In genomic region chr12:132453361-132454133, GRCh38 we compare ENCODE assay signal across 18 cellular contexts. TPM values are rescaled to one million over a fixed set of nuclear protein-coding genes. Genes with fewer than 3 reads are reported as not detected.
A peak's percentile ranks its signal among the peaks of the same experiment; 100 is the strongest.
DNase-seq lines count a peak whose midpoint lies in the region; ATAC-seq and TF ChIP-seq lines count a peak whose summit lies in the region.
"Had no signal": no experiment of that assay in that cellular context is flagged by ENCODE, and none has a peak within 500 bp of the region (broad histone marks: within the 10 kb centered on the region; RNA-seq: fewer than 3 reads in every experiment).

No MANE protein-coding gene starts in this region.

- intact Hi-C loops in activated CD4-positive, alpha-beta memory T cell treated with anti-CD3 and anti-CD28 coated beads for 36 hours (cut with micrococcal nuclease): no loop called here
- intact Hi-C loops in body of pancreas (cut with DNase I): no loop called here

- H3K9ac ChIP-seq in mesendoderm (ENCODE audit: low read length): no peak overlapping the region

- no peaks in the 10 kb centered on the region for H3K79me2 ChIP-seq in mesendoderm (ENCODE audit: control insufficient read depth, insufficient read depth, low read length)

- no CpG with 5 or more reads among the region's 25 CpGs for WGBS in mesendoderm (ENCODE audit: extremely low coverage, insufficient coverage, low lambda C conversion rate)
- WGBS in body of pancreas, 2 donors: 73 to 81% methylated on average over 10 to 22 of the region's 25 CpGs

- no peak overlapping the region for H3K27ac ChIP-seq in HEK293 (ENCODE audit: extremely low read depth, low read depth, low read length)
- H3K27ac ChIP-seq in WERI-Rb-1: peak overlapping the region; percentile 21
- no peak overlapping the region for H3K27ac ChIP-seq in mesendoderm (ENCODE audit: low read depth, low read length)
- H3K27ac ChIP-seq in body of pancreas: no peak overlapping the region
- H3K27ac ChIP-seq: brain microvascular endothelial cell, left ventricle myocardium inferior, prostate gland had no signal

- no peak for TF ChIP-seq POLR2A in body of pancreas (IDR thresholded peaks at IDR 0.05)

- H3K4me3 Mint-ChIP-seq in activated CD4-positive, alpha-beta memory T cell treated with anti-CD3 and anti-CD28 coated beads for 36 hours: no peak overlapping the region
- H3K4me3 Mint-ChIP-seq in activated T-helper 17 cell treated with anti-CD3 and anti-CD28 coated beads, Interleukin-2, amount 50 U/mL, for 72 hours: no peak overlapping the region
- H3K4me3 Mint-ChIP-seq: activated CD4-positive, alpha-beta T cell treated with anti-CD3 and anti-CD28 coated beads for 36 hours; activated naive CD4-positive, alpha-beta T cell treated with anti-CD3 and anti-CD28 coated beads for 36 hours; T-helper 17 cell had no signal

- no peaks in the 10 kb centered on the region for H3K79me1 ChIP-seq in mesendoderm (ENCODE audit: low read length)

- no peak overlapping the region for H2AK5ac ChIP-seq in mesendoderm (ENCODE audit: low read length)

- no peak overlapping the region for H4K8ac ChIP-seq in mesendoderm (ENCODE audit: low read depth, low read length)

- no peaks in the 10 kb centered on the region for H3K9me3 ChIP-seq in HEK293 (ENCODE audit: control insufficient read depth, insufficient read depth, low read depth, low read length)
- H3K9me3 ChIP-seq in WERI-Rb-1 (ENCODE audit: severe bottlenecking): no peaks in the 10 kb centered on the region
- no peaks in the 10 kb centered on the region for H3K9me3 ChIP-seq in body of pancreas
- H3K9me3 ChIP-seq: left ventricle myocardium inferior, prostate gland had no signal

- H3K36me3 ChIP-seq in HEK293 (ENCODE audit: control insufficient read depth in 2 of 2, insufficient read depth in 1 of 2, low read length in 2 of 2) (no peaks in the 10 kb centered on the region), WERI-Rb-1 (peaks cover 4% of the 10 kb centered on the region), mesendoderm (ENCODE audit: control insufficient read depth, insufficient read depth, low read length) (no peaks in the 10 kb centered on the region), body of pancreas (replicated peaks in 1 of 2; ENCODE audit: insufficient read depth in 1 of 2, low read depth in 2 of 2) (no peaks in the 10 kb centered on the region)
- H3K36me3 ChIP-seq: brain microvascular endothelial cell, left ventricle myocardium inferior, prostate gland had no signal

- H4K5ac ChIP-seq in mesendoderm (ENCODE audit: low read length): no peak overlapping the region

- H2BK5ac ChIP-seq in mesendoderm (ENCODE audit: low read length): no peak overlapping the region

- no peaks in the 10 kb centered on the region for H3K27me3 ChIP-seq in WERI-Rb-1 (ENCODE audit: insufficient read depth, low read depth, severe bottlenecking)
- no peaks in the 10 kb centered on the region for H3K27me3 ChIP-seq in mesendoderm (ENCODE audit: insufficient read depth, low read length, poor library complexity)
- no peaks in the 10 kb centered on the region for H3K27me3 ChIP-seq in body of pancreas

- H3K4me1 ChIP-seq in HEK293 (ENCODE audit: control insufficient read depth, insufficient read depth, low read length) (no peaks in the 10 kb centered on the region), mesendoderm (ENCODE audit: control insufficient read depth, low read depth, low read length) (no peaks in the 10 kb centered on the region), body of pancreas (peaks cover 8% of the 10 kb centered on the region)
- H3K4me1 ChIP-seq: left ventricle myocardium inferior, prostate gland had no signal

- CTCF ChIA-PET in HEK293 (lab: Yijun Ruan, JAX): no interaction called here
- CTCF ChIA-PET in activated CD4-positive, alpha-beta memory T cell treated with anti-CD3 and anti-CD28 coated beads for 36 hours (lab: Charles Lee): no interaction called here

- H3K4me3 ChIP-seq in AG10803 (ENCODE audit: low read length) (no peak overlapping the region), HEK293 (ENCODE audit: low read depth, low read length) (no peak overlapping the region), WERI-Rb-1 (ENCODE audit: low read depth, low read length) (no peak overlapping the region), mesendoderm (ENCODE audit: low read length) (no peak overlapping the region), body of pancreas (no peak overlapping the region)
- H3K4me3 ChIP-seq: left ventricle myocardium inferior, prostate gland had no signal

- POLR2A ChIA-PET in HEK293 (lab: Yijun Ruan, JAX): no interaction called here
- POLR2A ChIA-PET in activated CD4-positive, alpha-beta memory T cell treated with anti-CD3 and anti-CD28 coated beads for 36 hours (lab: Charles Lee): no interaction called here

- H3K9me3 Mint-ChIP-seq in activated CD4-positive, alpha-beta memory T cell treated with anti-CD3 and anti-CD28 coated beads for 36 hours: no peaks in the 10 kb centered on the region
- no peaks in the 10 kb centered on the region for H3K9me3 Mint-ChIP-seq in activated T-helper 17 cell treated with anti-CD3 and anti-CD28 coated beads, Interleukin-2, amount 50 U/mL, for 72 hours
- H3K9me3 Mint-ChIP-seq: activated naive CD4-positive, alpha-beta T cell treated with anti-CD3 and anti-CD28 coated beads for 36 hours had no signal

- H3K4ac ChIP-seq in mesendoderm (ENCODE audit: low read depth, low read length): no peak overlapping the region

- H3K56ac ChIP-seq in mesendoderm (ENCODE audit: low read length): no peak overlapping the region

- no peak for ATAC-seq in activated T-helper 17 cell treated with anti-CD3 and anti-CD28 coated beads, Interleukin-2, amount 50 U/mL, for 72 hours (replicated peaks)
- ATAC-seq in GM18873 (IDR thresholded peaks at IDR 0.05; ENCODE audit: low FRiP score, unreplicated experiment) (no peak), body of pancreas (no peak)
- ATAC-seq: activated CD4-positive, alpha-beta T cell treated with anti-CD3 and anti-CD28 coated beads for 36 hours; T-helper 17 cell had no signal

- no peaks in the 10 kb centered on the region for H3K36me3 Mint-ChIP-seq in activated CD4-positive, alpha-beta memory T cell treated with anti-CD3 and anti-CD28 coated beads for 36 hours
- H3K36me3 Mint-ChIP-seq in activated T-helper 17 cell treated with anti-CD3 and anti-CD28 coated beads, Interleukin-2, amount 50 U/mL, for 72 hours (ENCODE audit: low read depth): no peaks in the 10 kb centered on the region

- peaks cover 4% of the 10 kb centered on the region for H3K4me1 Mint-ChIP-seq in activated CD4-positive, alpha-beta memory T cell treated with anti-CD3 and anti-CD28 coated beads for 36 hours (ENCODE audit: low read depth)
- peaks cover 10% of the 10 kb centered on the region for H3K4me1 Mint-ChIP-seq in activated T-helper 17 cell treated with anti-CD3 and anti-CD28 coated beads, Interleukin-2, amount 50 U/mL, for 72 hours

- no peak overlapping the region for H3K18ac ChIP-seq in mesendoderm (ENCODE audit: low read length)

- H2BK120ac ChIP-seq in mesendoderm (ENCODE audit: low read depth, low read length): no peak overlapping the region

- H3K27me3 Mint-ChIP-seq in activated CD4-positive, alpha-beta memory T cell treated with anti-CD3 and anti-CD28 coated beads for 36 hours: no peaks in the 10 kb centered on the region
- H3K27me3 Mint-ChIP-seq in activated T-helper 17 cell treated with anti-CD3 and anti-CD28 coated beads, Interleukin-2, amount 50 U/mL, for 72 hours: peaks cover 3% of the 10 kb centered on the region
- H3K27me3 Mint-ChIP-seq: activated CD4-positive, alpha-beta T cell treated with anti-CD3 and anti-CD28 coated beads for 36 hours; T-helper 17 cell had no signal

- TF ChIP-seq CTCF in AG10803 (conservative IDR thresholded peaks at IDR 0.05; ENCODE audit: low read length) (no peak), HEK293 (tag by site-specific recombination; IDR thresholded peaks at IDR 0.05) (no peak), WERI-Rb-1 (IDR thresholded peaks at IDR 0.05; ENCODE audit: low read depth, low read length) (no peak), body of pancreas (IDR thresholded peaks at IDR 0.05) (no peak)

- H3K23ac ChIP-seq in mesendoderm (ENCODE audit: low read length): no peak overlapping the region

- no peak overlapping the region for H3K27ac Mint-ChIP-seq in activated CD4-positive, alpha-beta memory T cell treated with anti-CD3 and anti-CD28 coated beads for 36 hours
- H3K27ac Mint-ChIP-seq in activated T-helper 17 cell treated with anti-CD3 and anti-CD28 coated beads, Interleukin-2, amount 50 U/mL, for 72 hours: no peak overlapping the region
- H3K27ac Mint-ChIP-seq: activated CD4-positive, alpha-beta T cell treated with anti-CD3 and anti-CD28 coated beads for 36 hours; activated naive CD4-positive, alpha-beta T cell treated with anti-CD3 and anti-CD28 coated beads for 36 hours had no signal

- no peak overlapping the region for H2BK15ac ChIP-seq in mesendoderm (replicated peaks; ENCODE audit: low read depth)

- peak; percentile 61 for DNase-seq in AG10803 (ENCODE audit: low read depth)
- DNase-seq in WERI-Rb-1: no peak
- peak; percentile 43 for DNase-seq in mesendoderm
- no peak for DNase-seq in activated CD4-positive, alpha-beta memory T cell treated with anti-CD3 and anti-CD28 coated beads for 36 hours
- DNase-seq in body of pancreas: no peak
- DNase-seq: activated CD4-positive, alpha-beta T cell treated with anti-CD3 and anti-CD28 coated beads for 36 hours; activated CD8-positive, alpha-beta memory T cell treated with anti-CD3 and anti-CD28 coated beads, Interleukin-2, amount 50 U/mL, for 48 hours; activated naive CD4-positive, alpha-beta T cell treated with anti-CD3 and anti-CD28 coated beads for 36 hours; brain microvascular endothelial cell; left ventricle myocardium inferior; NCI-H2029 treated with DMSO at 0.1 percent for 48 hours; NCI-H526; substantia nigra; T-helper 17 cell had no signal

- no peak overlapping the region for H3K4me2 ChIP-seq in mesendoderm (ENCODE audit: low read length)

TF ChIP-seq in HEK293, 187 proteins besides CTCF, POLR2A, EP300 and RAD21 (continues in another document):
- TF ChIP-seq ZNF416 (tag by site-specific recombination; IDR thresholded peaks at IDR 0.05) (no peak), BCL11B (tag by site-specific recombination; IDR thresholded peaks at IDR 0.05; ENCODE audit: low read depth) (no peak)

RNA-seq across cellular contexts. Expression of gene FBRSL1, which starts 36.4 kb away (rescaled TPM):
- 86.6 TPM for polyA plus RNA-seq in mesendoderm (2013, experiment 1 of 2)
- 82.2 TPM for polyA plus RNA-seq in mesendoderm (2013, experiment 2 of 2)
- 10 to 100 TPM; 38.8 to 41.7 TPM for total RNA-seq in activated CD4-positive, alpha-beta memory T cell treated with anti-CD3 and anti-CD28 coated beads for 36 hours
- 10 to 100 TPM; 34.7 to 38.7 TPM for total RNA-seq in activated T-helper 17 cell treated with anti-CD3 and anti-CD28 coated beads, Interleukin-2, amount 50 U/mL, for 72 hours
- total RNA-seq in body of pancreas: 10 to 100 TPM; 29.8 to 50.1 TPM

Comparison
In these comparisons a context has a peak if more than half of its experiments do, and no peak if none do; other contexts are left out.
1. DNase-seq: peak in AG10803 (single experiment) and mesendoderm (single experiment); none in WERI-Rb-1 (single experiment), activated CD4-positive, alpha-beta memory T cell treated with anti-CD3 and anti-CD28 coated beads for 36 hours (single experiment) and body of pancreas (0 of 4).